Comparison of ENCODE assay signal across 2 cellular contexts in the genomic region with DNA sequence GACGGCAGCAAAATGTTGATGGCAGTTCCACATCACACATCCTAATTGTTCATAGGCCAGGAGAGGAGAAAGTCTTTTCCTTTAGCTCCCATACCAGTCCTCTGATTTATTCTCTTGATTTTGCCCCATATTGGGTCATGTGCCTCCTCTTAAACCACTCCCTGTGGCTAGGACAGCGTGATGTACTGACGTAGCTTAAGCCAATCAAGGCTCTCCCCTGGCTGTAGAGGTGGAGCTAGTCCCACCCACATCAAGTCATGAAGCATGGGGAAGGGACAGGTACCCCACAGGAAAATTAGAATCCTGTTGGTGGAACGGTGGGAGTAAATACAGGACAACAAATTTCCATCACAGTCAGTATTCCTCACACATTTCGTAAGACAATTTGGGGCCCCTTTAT.
TF ChIP-seq lines count a peak whose summit lies in the region.

No MANE protein-coding gene starts in this region.

TF ChIP-seq in HepG2, 621 proteins besides CTCF, POLR2A, EP300 and RAD21:
- TF ChIP-seq, protein P1, sequence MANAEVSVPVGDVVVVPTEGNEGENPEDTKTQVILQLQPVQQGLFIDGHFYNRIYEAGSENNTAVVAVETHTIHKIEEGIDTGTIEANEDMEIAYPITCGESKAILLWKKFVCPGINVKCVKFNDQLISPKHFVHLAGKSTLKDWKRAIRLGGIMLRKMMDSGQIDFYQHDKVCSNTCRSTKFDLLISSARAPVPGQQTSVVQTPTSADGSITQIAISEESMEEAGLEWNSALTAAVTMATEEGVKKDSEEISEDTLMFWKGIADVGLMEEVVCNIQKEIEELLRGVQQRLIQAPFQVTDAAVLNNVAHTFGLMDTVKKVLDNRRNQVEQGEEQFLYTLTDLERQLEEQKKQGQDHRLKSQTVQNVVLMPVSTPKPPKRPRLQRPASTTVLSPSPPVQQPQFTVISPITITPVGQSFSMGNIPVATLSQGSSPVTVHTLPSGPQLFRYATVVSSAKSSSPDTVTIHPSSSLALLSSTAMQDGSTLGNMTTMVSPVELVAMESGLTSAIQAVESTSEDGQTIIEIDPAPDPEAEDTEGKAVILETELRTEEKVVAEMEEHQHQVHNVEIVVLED (CRISPR knock-in tag; IDR thresholded peaks at IDR 0.05; ENCODE audit: borderline replicate concordance): 0 out of 2 replicates have a peak, but pooled peaks have one; percentile 5
- TF ChIP-seq, protein P2, sequence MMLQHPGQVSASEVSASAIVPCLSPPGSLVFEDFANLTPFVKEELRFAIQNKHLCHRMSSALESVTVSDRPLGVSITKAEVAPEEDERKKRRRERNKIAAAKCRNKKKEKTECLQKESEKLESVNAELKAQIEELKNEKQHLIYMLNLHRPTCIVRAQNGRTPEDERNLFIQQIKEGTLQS (CRISPR knock-in tag; IDR thresholded peaks at IDR 0.05): no peak

TF ChIP-seq in H1, 55 proteins besides CTCF, POLR2A, EP300 and RAD21:
- no peak for TF ChIP-seq EGR1 (IDR thresholded peaks at IDR 0.05; ENCODE audit: borderline replicate concordance, low read depth, low read length)
- no peak for TF ChIP-seq TBP (IDR thresholded peaks at IDR 0.05; ENCODE audit: low read depth, low read length)
- TF ChIP-seq BCL11A (IDR thresholded peaks at IDR 0.05; ENCODE audit: low read depth in 2 of 2, low read length in 2 of 2): no peak
- TF ChIP-seq, protein P3, sequence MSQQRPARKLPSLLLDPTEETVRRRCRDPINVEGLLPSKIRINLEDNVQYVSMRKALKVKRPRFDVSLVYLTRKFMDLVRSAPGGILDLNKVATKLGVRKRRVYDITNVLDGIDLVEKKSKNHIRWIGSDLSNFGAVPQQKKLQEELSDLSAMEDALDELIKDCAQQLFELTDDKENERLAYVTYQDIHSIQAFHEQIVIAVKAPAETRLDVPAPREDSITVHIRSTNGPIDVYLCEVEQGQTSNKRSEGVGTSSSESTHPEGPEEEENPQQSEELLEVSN (IDR thresholded peaks at IDR 0.05): no peak
- TF ChIP-seq SP2 (IDR thresholded peaks at IDR 0.05; ENCODE audit: low read length): no peak
